8 cellular contexts compared by ENCODE assay signal in genomic region chr12:106138279-106138645, GRCh38. TPM values are rescaled to one million over a fixed set of nuclear protein-coding genes. Genes with fewer than 3 reads are reported as not detected.
DNase-seq lines count a peak whose midpoint lies in the region; ATAC-seq and TF ChIP-seq lines count a peak whose summit lies in the region.

No MANE protein-coding gene starts in this region.

- H3K36me3 ChIP-seq in WERI-Rb-1 (no peaks in the 10 kb centered on the region), skeletal muscle satellite cell (ENCODE audit: insufficient read depth, low read length) (no peaks in the 10 kb centered on the region)

- peak overlapping the region; percentile 94 for H3K9ac ChIP-seq in skeletal muscle satellite cell (ENCODE audit: low read depth, low read length)

- peak overlapping the region; percentile 94 for H3K4me2 ChIP-seq in skeletal muscle satellite cell (ENCODE audit: low read length)

- peaks cover 24% of the 10 kb centered on the region for H3K27me3 ChIP-seq in WERI-Rb-1 (ENCODE audit: insufficient read depth, low read depth, severe bottlenecking)
- H3K27me3 ChIP-seq in skeletal muscle satellite cell (ENCODE audit: control insufficient read depth, insufficient read depth, low read length): no peaks in the 10 kb centered on the region

- H3K4me3 ChIP-seq in WERI-Rb-1 (ENCODE audit: low read depth, low read length): peak overlapping the region; percentile 52
- H3K4me3 ChIP-seq in skeletal muscle satellite cell (ENCODE audit: low read length): peak overlapping the region; percentile 85

- intact Hi-C loops in left cardiac atrium (cut with DNase I): loop anchor here (2.0 to 10.0 kb wide), 5 partner anchors 63 to 713 kb away; no protein-coding TSS in a partner anchor

- DNase-seq in DMS 273 (lab: John Stamatoyannopoulos, UW; ENCODE audit: unreplicated experiment) (peak; percentile 55), DMS 273 treated with DMSO at 0.1 percent for 48 hours (lab: John Stamatoyannopoulos, UW) (no peak), WERI-Rb-1 (peak; percentile 9), left cardiac atrium (no peak), NAMALWA (ENCODE audit: low spot score) (no peak), GM19238 (ENCODE audit: insufficient read length, low spot score) (no peak), H4 (ENCODE audit: low spot score) (no peak)

- no peak overlapping the region for H3K27ac ChIP-seq in WERI-Rb-1

- H3K4me1 ChIP-seq in skeletal muscle satellite cell (ENCODE audit: control insufficient read depth, insufficient read depth, low read length): peaks cover 51% of the 10 kb centered on the region

- ATAC-seq in left cardiac atrium: peak; percentile 2 to 3

- no peak for TF ChIP-seq CTCF in WERI-Rb-1 (IDR thresholded peaks at IDR 0.05; ENCODE audit: low read depth, low read length)

- H3K9me3 ChIP-seq in WERI-Rb-1 (ENCODE audit: severe bottlenecking): no peaks in the 10 kb centered on the region
- H3K9me3 ChIP-seq in skeletal muscle satellite cell (replicated peaks; ENCODE audit: low read length): no peaks in the 10 kb centered on the region

RNA-seq across cellular contexts. Expression of gene NUAK1, which starts 0.5 kb away (rescaled TPM):
- 10 to 100 TPM; 20.4 to 40.1 TPM for total RNA-seq in left cardiac atrium
- total RNA-seq in skeletal muscle satellite cell (2012; rRNA removed): 1.3 and 6.1 TPM in 2 replicates
- 7.6 and 9.4 TPM in 2 replicates for total RNA-seq in H4 (2014; rRNA removed; shearing (Covaris generic))

Comparison
In these comparisons a context has a peak if more than half of its experiments do, and no peak if none do; other contexts are left out.
1. DNase-seq: peak in DMS 273 (single experiment) and WERI-Rb-1 (single experiment); none in DMS 273 treated with DMSO at 0.1 percent for 48 hours (single experiment), left cardiac atrium (single experiment), NAMALWA (single experiment), GM19238 (single experiment) and H4 (single experiment).